In the genomic region with DNA sequence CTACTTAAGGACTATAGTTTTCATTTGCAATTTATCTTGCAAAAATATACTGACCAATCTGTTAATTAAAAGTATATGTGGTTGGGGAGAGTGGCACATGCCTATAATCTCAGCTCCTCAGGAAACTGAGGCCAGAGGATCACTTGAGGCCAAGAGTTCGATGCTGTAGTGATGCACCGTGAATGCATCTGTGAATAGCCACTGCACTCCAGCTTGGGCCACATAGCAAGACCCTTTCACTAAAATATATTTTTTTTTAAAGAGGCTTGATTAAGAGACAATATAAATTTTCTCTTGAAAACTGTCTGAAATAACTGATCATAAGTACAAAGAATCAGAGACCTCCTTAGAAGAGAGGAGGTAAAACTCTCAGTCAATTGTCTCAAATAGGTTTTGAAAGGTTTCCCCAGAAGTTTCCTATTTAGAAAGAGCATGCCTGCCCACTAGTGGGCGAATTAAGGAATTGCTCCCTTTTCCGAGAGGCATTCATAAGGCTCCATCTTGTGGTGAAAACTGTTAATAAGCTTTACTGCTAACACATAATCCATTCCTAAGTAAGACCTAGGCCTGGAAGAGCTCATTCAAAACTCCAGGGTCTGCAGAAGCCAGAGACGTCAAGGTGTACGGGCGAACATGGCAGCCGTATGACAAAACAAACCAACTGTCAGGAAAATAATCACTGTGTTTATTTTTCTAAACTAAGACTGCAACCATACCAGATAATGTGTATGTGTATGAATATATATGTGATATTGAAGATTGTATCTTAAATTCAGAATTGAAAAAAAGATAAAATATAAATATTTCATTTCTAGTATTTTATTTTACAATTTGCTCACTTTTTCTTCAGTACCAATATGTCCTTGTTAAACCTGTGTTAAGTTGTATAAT, we compare ENCODE assay signal across 9 cellular contexts. TPM values are rescaled to one million over a fixed set of nuclear protein-coding genes. Genes with fewer than 3 reads are reported as not detected.
A peak's percentile ranks its signal among the peaks of the same experiment; 100 is the strongest.
DNase-seq lines count a peak whose midpoint lies in the region; ATAC-seq, FAIRE-seq and TF ChIP-seq lines count a peak whose summit lies in the region.
"Had no signal": no experiment of that assay in that cellular context is flagged by ENCODE, and none has a peak within 500 bp of the region (broad histone marks: within the 10 kb centered on the region; RNA-seq: fewer than 3 reads in every experiment).

No MANE protein-coding gene starts in this region.

- in situ Hi-C loops in HepG2 (cut with HindIII; ENCODE audit: extremely low pct_ligation_motif_present, low pct_unique_long_range_greater_than_20kb): loop anchor here (5.0 to 10.0 kb wide), 2 partner anchors 208 to 340 kb away; no protein-coding TSS in a partner anchor

- CTCF ChIA-PET in CD4-positive, alpha-beta memory T cell (lab: Charles Lee; ENCODE audit: partially characterized antibody): interaction anchor here (0.7 to 11.0 kb wide), 45 partner anchors 9 to 1239 kb away, joined by 3 to 291 read pairs (median 4); partner anchors contain the start of genes EPHB6 and GSTK1
- CTCF ChIA-PET in WTC11 (lab: Charles Lee) (interaction anchor here (0.5 to 2.7 kb wide), 113 partner anchors 9 to 911 kb away, joined by 3 to 346 read pairs (median 4); partner anchors contain the start of genes CASP2, EPHB6, GSTK1 and KEL), HepG2 (lab: Yijun Ruan, JAX; ENCODE audit: low intra/inter-chr PET ratio, low total read pairs) (interaction anchor here (0.6 to 5.3 kb wide), 7 partner anchors 84 to 361 kb away, joined by 3 to 178 read pairs (median 4); no protein-coding TSS in a partner anchor)

- TF ChIP-seq CTCF in WTC11 (IDR thresholded peaks at IDR 0.05): peak; percentile 99
- peak; percentile 100 for TF ChIP-seq CTCF in chondrocyte (IDR thresholded peaks at IDR 0.05)
- peak; percentile 95 for TF ChIP-seq CTCF in HepG2 (CRISPR knock-in tag; IDR thresholded peaks at IDR 0.05)

- FAIRE-seq in HepG2 (lab: Jason Lieb, UNC): peak; percentile 97

- WGBS in HepG2 (ENCODE audit: low lambda C conversion rate): 11% methylated on average over 8 of the region's 8 CpGs

- H3K27ac Mint-ChIP-seq in CD4-positive, alpha-beta memory T cell: no peak overlapping the region
- H3K27ac Mint-ChIP-seq in WTC11 (no peak overlapping the region), chondrocyte (ENCODE audit: unreplicated experiment) (no peak overlapping the region)

- H3K9ac ChIP-seq in HepG2 (ENCODE audit: insufficient read depth, low read depth, low read length): no peak overlapping the region

- TF ChIP-seq POLR2A in HepG2 (IDR thresholded peaks at IDR 0.05; ENCODE audit: insufficient read depth in 1 of 2, low read depth in 2 of 2, low read length in 2 of 2): no peak

- peaks cover 3% of the 10 kb centered on the region in 2 donors for H3K27me3 Mint-ChIP-seq in CD4-positive, alpha-beta memory T cell
- H3K27me3 Mint-ChIP-seq in WTC11 (ENCODE audit: low read depth) (no peaks in the 10 kb centered on the region), chondrocyte (ENCODE audit: low read depth) (peaks cover 3% of the 10 kb centered on the region)

- TF ChIP-seq EP300 in HepG2 (IDR thresholded peaks at IDR 0.05; ENCODE audit: low read depth in 2 of 2, low read length in 2 of 2) (no peak), HepG2 (CRISPR knock-in tag; IDR thresholded peaks at IDR 0.05; ENCODE audit: borderline replicate concordance) (no peak)

- no peak overlapping the region for H3K4me3 Mint-ChIP-seq in CD4-positive, alpha-beta memory T cell
- H3K4me3 Mint-ChIP-seq in WTC11 (no peak overlapping the region), chondrocyte (ENCODE audit: unreplicated experiment) (no peak overlapping the region)

- no peak overlapping the region for H2AFZ ChIP-seq in HepG2 (ENCODE audit: low read length)

- peak; percentile 67 to 79 (median 77) for DNase-seq in CD4-positive, alpha-beta memory T cell
- DNase-seq in NCI-H345 (lab: John Stamatoyannopoulos, UW): peak; percentile 84
- peak; percentile 44 for DNase-seq in WTC11 (ENCODE audit: low spot score)
- no peak for DNase-seq in chondrocyte (ENCODE audit: low spot score)
- DNase-seq in HepG2 (ENCODE audit: low spot score): peak; percentile 80
- DNase-seq in stimulated activated CD4-positive, alpha-beta T cell treated with anti-CD3 and anti-CD28 coated beads, TNF-alpha, amount 100 ng/mL, for 48 hours (ENCODE audit: low read depth in 3 of 3): peak; percentile 26 to 43 (median 32)

- H3K27me3 ChIP-seq in CD4-positive, alpha-beta memory T cell (ENCODE audit: insufficient read depth, low read length): no peaks in the 10 kb centered on the region
- 0 out of 5 replicates have a peak, but pooled peaks cover 0 to 3% of the 10 kb centered on the region in 2 experiments for H3K27me3 ChIP-seq in HepG2 (ENCODE audit: control insufficient read depth in 1 of 2, insufficient read depth in 2 of 2, low read length in 2 of 2)

- peaks cover 0 to 3% (median 0%) of the 10 kb centered on the region in 8 donors for H3K9me3 Mint-ChIP-seq in CD4-positive, alpha-beta memory T cell
- H3K9me3 Mint-ChIP-seq in WTC11 (peaks cover 23% of the 10 kb centered on the region), chondrocyte (ENCODE audit: low read depth) (peaks cover 5% of the 10 kb centered on the region)

- intact Hi-C loops in CD4-positive, alpha-beta memory T cell (cut with micrococcal nuclease): loop anchor here (1.0 to 2.0 kb wide), 7 partner anchors 207 to 1239 kb away; no protein-coding TSS in a partner anchor
- intact Hi-C loops in HepG2 (cut with micrococcal nuclease; ENCODE audit: unreplicated experiment): loop anchor here (1.0 to 2.0 kb wide), 3 partner anchors 207 to 358 kb away; no protein-coding TSS in a partner anchor

- H3K4me2 ChIP-seq in HepG2 (ENCODE audit: low read depth, low read length): no peak overlapping the region

- H3K9me3 ChIP-seq in CD4-positive, alpha-beta memory T cell (ENCODE audit: control insufficient read depth in 1 of 2, low read length in 2 of 2): no peaks in the 10 kb centered on the region
- no peaks in the 10 kb centered on the region for H3K9me3 ChIP-seq in HepG2 (ENCODE audit: low read length)

- H3K36me3 ChIP-seq in CD4-positive, alpha-beta memory T cell (ENCODE audit: insufficient read depth, low read length): no peaks in the 10 kb centered on the region
- no peaks in the 10 kb centered on the region for H3K36me3 ChIP-seq in HepG2 (replicated peaks in 1 of 2; ENCODE audit: control insufficient read depth in 1 of 2, insufficient read depth in 2 of 2, low read length in 2 of 2)

- TF ChIP-seq RAD21 in HepG2 (CRISPR knock-in tag; IDR thresholded peaks at IDR 0.05): peak; percentile 92

- H3K79me2 ChIP-seq in HepG2 (ENCODE audit: insufficient read depth, low read length): no peaks in the 10 kb centered on the region

- no TSS peak for BruUV-seq in HepG2 (replicated peaks; lab: Mats Ljungman, UMichigan)

- no peaks in the 10 kb centered on the region for H3K4me1 ChIP-seq in CD4-positive, alpha-beta memory T cell (ENCODE audit: insufficient read depth, low read length)
- no peaks in the 10 kb centered on the region for H3K4me1 ChIP-seq in HepG2 (ENCODE audit: insufficient read depth, low read length)

- ATAC-seq in GM19328 (IDR thresholded peaks at IDR 0.05; ENCODE audit: unreplicated experiment) (peak; percentile 84), HG03378 (IDR thresholded peaks at IDR 0.05; ENCODE audit: unreplicated experiment) (peak; percentile 95), WTC11 (peak; percentile 99), HepG2 (peak; percentile 91)

- H3K27ac ChIP-seq in CD4-positive, alpha-beta memory T cell (ENCODE audit: low read depth, low read length): no peak overlapping the region
- no peak overlapping the region for H3K27ac ChIP-seq in HepG2 (ENCODE audit: extremely low read length, insufficient read depth, low read length)

- no peaks in the 10 kb centered on the region for H3K36me3 Mint-ChIP-seq in CD4-positive, alpha-beta memory T cell
- H3K36me3 Mint-ChIP-seq in WTC11: peaks cover 9% of the 10 kb centered on the region
- H3K36me3 Mint-ChIP-seq in chondrocyte (ENCODE audit: low read depth): no peaks in the 10 kb centered on the region

- POLR2A ChIA-PET in CD4-positive, alpha-beta memory T cell (lab: Charles Lee; ENCODE audit: partially characterized antibody): interaction anchor here (1.0 kb wide), 1 partner anchor 209 kb away, joined by 5 read pairs; no protein-coding TSS in a partner anchor
- POLR2A ChIA-PET in WTC11 (lab: Charles Lee) (interaction anchor here (0.5 to 0.8 kb wide), 2 partner anchors 206 to 530 kb away, joined by 3 to 4 read pairs; no protein-coding TSS in a partner anchor), HepG2 (lab: Yijun Ruan, JAX) (interaction anchor here (0.7 kb wide), 1 partner anchor 48 kb away, joined by 3 read pairs; the partner anchor contains the start of gene GSTK1)

- H3K4me1 Mint-ChIP-seq in CD4-positive, alpha-beta memory T cell: peaks cover 0 to 1% (median 0%) of the 10 kb centered on the region in 4 donors
- H3K4me1 Mint-ChIP-seq in WTC11 (no peaks in the 10 kb centered on the region), chondrocyte (ENCODE audit: low read depth) (peaks cover 9% of the 10 kb centered on the region)

- no peak overlapping the region for H3K4me3 ChIP-seq in CD4-positive, alpha-beta memory T cell (ENCODE audit: low read length in 2 of 2)
- no peak overlapping the region for H3K4me3 ChIP-seq in HepG2 (replicated peaks in 1 of 3; ENCODE audit: insufficient read depth in 1 of 3, low read depth in 2 of 3, low read length in 3 of 3)

- no peaks in the 10 kb centered on the region for H4K20me1 ChIP-seq in HepG2 (ENCODE audit: insufficient read depth, low read length)

RNA-seq across cellular contexts. Expression of gene TAS2R40, which starts 6.8 kb away (rescaled TPM):
- total RNA-seq in CD4-positive, alpha-beta memory T cell: not detected
- polyA plus RNA-seq in CD4-positive, alpha-beta memory T cell: not detected
- total RNA-seq in WTC11 (2021) (not detected in 3 replicates), chondrocyte (not detected in 3 replicates), HepG2 (2016; rRNA removed; fragmentation: Illumina TruSeq; extraction: Trizol) (not detected in 2 replicates)
- total RNA-seq in HepG2 (2016; cell fraction: cytosol; rRNA removed; fragmentation: Illumina TruSeq; extraction: Trizol; ENCODE audit: low read depth): not detected in 2 replicates
- total RNA-seq in HepG2 (2016; cell fraction: insoluble cytoplasmic fraction; rRNA removed; fragmentation: Illumina TruSeq; extraction: Trizol): not detected in 2 replicates
- total RNA-seq in HepG2 (2016; cell fraction: membrane; rRNA removed; fragmentation: Illumina TruSeq; extraction: Trizol): not detected in 2 replicates
- total RNA-seq in HepG2 (2016; cell fraction: nucleus; rRNA removed; fragmentation: Illumina TruSeq; extraction: Trizol): not detected in 2 replicates
- not detected in 2 replicates for polyA plus RNA-seq in HepG2 (2011; rRNA removed)
- not detected in 2 replicates for polyA plus RNA-seq in HepG2 (2011; cell fraction: cytosol; rRNA removed)
- not detected in 2 replicates for polyA plus RNA-seq in HepG2 (2011; cell fraction: nucleus; rRNA removed)
- polyA plus RNA-seq in HepG2 (2012): not detected in 2 replicates
- not detected in 2 replicates for polyA plus RNA-seq in HepG2 (2016; cell fraction: cytosol; fragmentation: Illumina TruSeq; extraction: Trizol; ENCODE audit: low read depth)
- not detected in 2 replicates for polyA plus RNA-seq in HepG2 (2016; cell fraction: insoluble cytoplasmic fraction; fragmentation: Illumina TruSeq; extraction: Trizol; ENCODE audit: low read depth)
- not detected in 2 replicates for polyA plus RNA-seq in HepG2 (2016; cell fraction: membrane; fragmentation: Illumina TruSeq; extraction: Trizol; ENCODE audit: low read depth)
- not detected in 2 replicates for polyA plus RNA-seq in HepG2 (2016; cell fraction: nucleus; fragmentation: Illumina TruSeq; extraction: Trizol; ENCODE audit: insufficient read depth, low read depth)
- not detected in 2 replicates for polyA minus RNA-seq in HepG2 (2011; rRNA and poly(A)+ RNA removed; ENCODE audit: low replicate concordance)
- polyA minus RNA-seq in HepG2 (2011; cell fraction: cytosol; rRNA and poly(A)+ RNA removed): not detected in 2 replicates
- polyA minus RNA-seq in HepG2 (2011; cell fraction: nucleus; rRNA and poly(A)+ RNA removed): not detected in 2 replicates
- total RNA-seq: activated CD8-positive, alpha-beta memory T cell treated with anti-CD3 and anti-CD28 coated beads for 36 hours had no signal

RNA-seq across cellular contexts. Expression of gene TAS2R39, which starts 31.8 kb away (rescaled TPM):
- total RNA-seq in CD4-positive, alpha-beta memory T cell: not detected
- not detected for polyA plus RNA-seq in CD4-positive, alpha-beta memory T cell
- not detected in 3 replicates for total RNA-seq in WTC11 (2021)
- total RNA-seq in chondrocyte: not detected in 3 replicates
- not detected in 2 replicates for total RNA-seq in HepG2 (2016; rRNA removed; fragmentation: Illumina TruSeq; extraction: Trizol)
- not detected in 2 replicates for total RNA-seq in HepG2 (2016; cell fraction: cytosol; rRNA removed; fragmentation: Illumina TruSeq; extraction: Trizol; ENCODE audit: low read depth)
- not detected in 2 replicates for total RNA-seq in HepG2 (2016; cell fraction: insoluble cytoplasmic fraction; rRNA removed; fragmentation: Illumina TruSeq; extraction: Trizol)
- not detected in 2 replicates for total RNA-seq in HepG2 (2016; cell fraction: membrane; rRNA removed; fragmentation: Illumina TruSeq; extraction: Trizol)
- not detected in 2 replicates for total RNA-seq in HepG2 (2016; cell fraction: nucleus; rRNA removed; fragmentation: Illumina TruSeq; extraction: Trizol)
- polyA plus RNA-seq in HepG2 (2011; rRNA removed): not detected in 2 replicates
- not detected in 2 replicates for polyA plus RNA-seq in HepG2 (2011; cell fraction: cytosol; rRNA removed)
- not detected in 2 replicates for polyA plus RNA-seq in HepG2 (2011; cell fraction: nucleus; rRNA removed)
- not detected in 2 replicates for polyA plus RNA-seq in HepG2 (2012)
- not detected in 2 replicates for polyA plus RNA-seq in HepG2 (2016; cell fraction: cytosol; fragmentation: Illumina TruSeq; extraction: Trizol; ENCODE audit: low read depth)
- polyA plus RNA-seq in HepG2 (2016; cell fraction: insoluble cytoplasmic fraction; fragmentation: Illumina TruSeq; extraction: Trizol; ENCODE audit: low read depth): not detected in 2 replicates
- polyA plus RNA-seq in HepG2 (2016; cell fraction: membrane; fragmentation: Illumina TruSeq; extraction: Trizol; ENCODE audit: low read depth): not detected in 2 replicates
- not detected in 2 replicates for polyA plus RNA-seq in HepG2 (2016; cell fraction: nucleus; fragmentation: Illumina TruSeq; extraction: Trizol; ENCODE audit: insufficient read depth, low read depth)
- not detected in 2 replicates for polyA minus RNA-seq in HepG2 (2011; rRNA and poly(A)+ RNA removed; ENCODE audit: low replicate concordance)
- not detected in 2 replicates for polyA minus RNA-seq in HepG2 (2011; cell fraction: cytosol; rRNA and poly(A)+ RNA removed)
- polyA minus RNA-seq in HepG2 (2011; cell fraction: nucleus; rRNA and poly(A)+ RNA removed): not detected in 2 replicates
- total RNA-seq: activated CD8-positive, alpha-beta memory T cell treated with anti-CD3 and anti-CD28 coated beads for 36 hours had no signal

RNA-seq across cellular contexts. Expression of gene GSTK1, which starts 48.2 kb away (rescaled TPM):
- total RNA-seq in CD4-positive, alpha-beta memory T cell: 100 to 1,000 TPM; 469 to 482 TPM
- 100 to 1,000 TPM; 692 to 748 TPM for polyA plus RNA-seq in CD4-positive, alpha-beta memory T cell
- total RNA-seq in WTC11 (2021) (30.1 to 40.1 TPM (median 37.7 TPM) in 3 replicates), chondrocyte (70.1 to 79.6 TPM (median 79.4 TPM) in 3 replicates), HepG2 (2016; rRNA removed; fragmentation: Illumina TruSeq; extraction: Trizol) (31.5 and 64.6 TPM in 2 replicates)
- total RNA-seq in HepG2 (2016; cell fraction: cytosol; rRNA removed; fragmentation: Illumina TruSeq; extraction: Trizol; ENCODE audit: low read depth): 20.3 and 21.6 TPM in 2 replicates
- total RNA-seq in HepG2 (2016; cell fraction: insoluble cytoplasmic fraction; rRNA removed; fragmentation: Illumina TruSeq; extraction: Trizol): 34.2 and 66.6 TPM in 2 replicates
- total RNA-seq in HepG2 (2016; cell fraction: membrane; rRNA removed; fragmentation: Illumina TruSeq; extraction: Trizol): 21.6 and 25.7 TPM in 2 replicates
- total RNA-seq in HepG2 (2016; cell fraction: nucleus; rRNA removed; fragmentation: Illumina TruSeq; extraction: Trizol): 76.0 and 84.9 TPM in 2 replicates
- 92.1 and 96.2 TPM in 2 replicates for polyA plus RNA-seq in HepG2 (2011; rRNA removed)
- 77.4 and 78.9 TPM in 2 replicates for polyA plus RNA-seq in HepG2 (2011; cell fraction: cytosol; rRNA removed)
- 175 and 195 TPM in 2 replicates for polyA plus RNA-seq in HepG2 (2011; cell fraction: nucleus; rRNA removed)
- 62.6 and 63.0 TPM in 2 replicates for polyA plus RNA-seq in HepG2 (2012)
- polyA plus RNA-seq in HepG2 (2016; cell fraction: cytosol; fragmentation: Illumina TruSeq; extraction: Trizol; ENCODE audit: low read depth): 23.7 and 26.3 TPM in 2 replicates
- 46.1 and 48.6 TPM in 2 replicates for polyA plus RNA-seq in HepG2 (2016; cell fraction: insoluble cytoplasmic fraction; fragmentation: Illumina TruSeq; extraction: Trizol; ENCODE audit: low read depth)
- 24.7 and 25.7 TPM in 2 replicates for polyA plus RNA-seq in HepG2 (2016; cell fraction: membrane; fragmentation: Illumina TruSeq; extraction: Trizol; ENCODE audit: low read depth)
- 199 and 221 TPM in 2 replicates for polyA plus RNA-seq in HepG2 (2016; cell fraction: nucleus; fragmentation: Illumina TruSeq; extraction: Trizol; ENCODE audit: insufficient read depth, low read depth)
- 43.6 and 115 TPM in 2 replicates for polyA minus RNA-seq in HepG2 (2011; rRNA and poly(A)+ RNA removed; ENCODE audit: low replicate concordance)
- polyA minus RNA-seq in HepG2 (2011; cell fraction: cytosol; rRNA and poly(A)+ RNA removed): 25.3 TPM in 2 replicates
- polyA minus RNA-seq in HepG2 (2011; cell fraction: nucleus; rRNA and poly(A)+ RNA removed): 32.3 and 47.2 TPM in 2 replicates
